12 cellular contexts compared by ENCODE assay signal in the genomic region with DNA sequence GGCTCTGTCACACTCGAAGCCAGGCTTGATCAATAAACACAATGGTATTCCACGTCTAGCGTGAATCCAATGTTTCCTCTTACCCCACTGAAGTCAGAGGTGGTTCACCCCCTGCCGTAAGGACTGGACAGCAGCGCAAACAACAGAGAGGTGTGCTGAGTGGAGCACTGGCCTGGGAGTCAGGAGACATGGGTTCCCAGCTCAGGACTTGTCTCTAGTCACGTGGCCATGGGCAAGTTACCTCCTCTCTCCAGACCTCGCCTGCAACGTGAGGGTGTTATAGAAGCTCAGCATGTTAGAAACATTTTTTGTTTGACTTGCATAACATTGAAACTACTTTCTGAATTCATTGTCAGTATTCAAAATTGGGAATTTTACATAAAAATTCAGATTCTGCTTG.
"Had no signal": no experiment of that assay in that cellular context is flagged by ENCODE, and none has a peak within 500 bp of the region (broad histone marks: within the 10 kb centered on the region; RNA-seq: fewer than 3 reads in every experiment).

No MANE protein-coding gene starts in this region.

- H3K4me3 ChIP-seq: cardiac muscle cell, heart right ventricle, left ventricle myocardium inferior, smooth muscle cell, tibial artery, vagina had no signal

- DNase-seq: activated gamma-delta T cell, left ventricle myocardium inferior, tibial artery had no signal

- H3K27me3 ChIP-seq: cardiac muscle cell, heart right ventricle, tibial artery, vagina had no signal

- H3K27ac ChIP-seq: cardiac muscle cell, heart right ventricle, left ventricle myocardium inferior, tibial artery, vagina had no signal

- H3K9me3 Mint-ChIP-seq: activated CD4-positive, alpha-beta T cell treated with anti-CD3 and anti-CD28 coated beads, Interleukin-2, amount 10 ng/mL, durations not matched to agents 7 days and 5 days; activated T-cell treated with anti-CD3 and anti-CD28 coated beads, Interleukin-2, amount 50 U/mL, for 4 hours; T-helper 1 cell treated with Interleukin-12 subunit alpha and Interleukin-12 subunit beta and Interleukin-4 antibody, amounts not matched to agents 30 μg/mL and 1 μg/mL, for 36 hours; WTC11 had no signal

- H3K36me3 Mint-ChIP-seq: WTC11 had no signal

- H3K27ac Mint-ChIP-seq: progenitor cell of endocrine pancreas, WTC11 had no signal

- H3K27me3 Mint-ChIP-seq: activated CD4-positive, alpha-beta T cell treated with anti-CD3 and anti-CD28 coated beads, Interleukin-2, amount 10 ng/mL, durations not matched to agents 7 days and 5 days had no signal

- H3K4me3 Mint-ChIP-seq: activated CD4-positive, alpha-beta T cell treated with anti-CD3 and anti-CD28 coated beads, Interleukin-2, amount 10 ng/mL, durations not matched to agents 7 days and 5 days; activated T-cell treated with anti-CD3 and anti-CD28 coated beads, Interleukin-2, amount 50 U/mL, for 4 hours; T-helper 1 cell treated with Interleukin-12 subunit alpha and Interleukin-12 subunit beta and Interleukin-4 antibody, amounts not matched to agents 30 μg/mL and 1 μg/mL, for 36 hours; WTC11 had no signal

- H3K36me3 ChIP-seq: cardiac muscle cell, vagina had no signal

- H3K9me3 ChIP-seq: heart right ventricle, left ventricle myocardium inferior, tibial artery, vagina had no signal
